ENCODE assay signal across 3 cellular contexts in genomic region chr6:32962427-32962826, GRCh38.
TF ChIP-seq lines count a peak whose summit lies in the region.

No MANE protein-coding gene starts in this region.

TF ChIP-seq in SK-N-SH treated with all-trans-retinoic acid at 6 μM for 48 hours, 23 proteins besides CTCF, POLR2A, EP300 and RAD21:
- TF ChIP-seq BACH2 (CRISPR knock-in tag; IDR thresholded peaks at IDR 0.05; ENCODE audit: borderline replicate concordance): no peak
- no peak for TF ChIP-seq TCF4 (CRISPR knock-in tag; IDR thresholded peaks at IDR 0.05; ENCODE audit: borderline replicate concordance)
- no peak for TF ChIP-seq ZFP30 (CRISPR knock-in tag; IDR thresholded peaks at IDR 0.05)
- no peak for TF ChIP-seq RARB (CRISPR knock-in tag; IDR thresholded peaks at IDR 0.05)

TF ChIP-seq in SK-N-SH, 30 proteins besides CTCF, POLR2A, EP300 and RAD21:
- TF ChIP-seq YY1 (IDR thresholded peaks at IDR 0.05; ENCODE audit: low read depth) (no peak), JUND (IDR thresholded peaks at IDR 0.05) (no peak), IRF3 (IDR thresholded peaks at IDR 0.05; ENCODE audit: low read depth, low read length) (no peak), TCF12 (IDR thresholded peaks at IDR 0.05) (no peak), MAX (IDR thresholded peaks at IDR 0.05; ENCODE audit: low read depth) (no peak), PBX3 (IDR thresholded peaks at IDR 0.05) (no peak), RXRA (IDR thresholded peaks at IDR 0.05; ENCODE audit: borderline replicate concordance, low read depth) (no peak), CHD2 (IDR thresholded peaks at IDR 0.05; ENCODE audit: low read length, partially characterized antibody) (no peak), GABPA (IDR thresholded peaks at IDR 0.05; ENCODE audit: low read depth) (no peak)

TF ChIP-seq in HepG2, 621 proteins besides CTCF, POLR2A, EP300 and RAD21:
- TF ChIP-seq DNMT3B (CRISPR knock-in tag; conservative IDR thresholded peaks at IDR 0.05) (no peak), CREBL2 (CRISPR knock-in tag; IDR thresholded peaks at IDR 0.05; ENCODE audit: borderline replicate concordance) (no peak), ZNF260 (CRISPR knock-in tag; IDR thresholded peaks at IDR 0.05; ENCODE audit: borderline replicate concordance, low read depth) (no peak), KLF6 (CRISPR knock-in tag; IDR thresholded peaks at IDR 0.05) (no peak), IRF1 (CRISPR knock-in tag; IDR thresholded peaks at IDR 0.05; ENCODE audit: low read depth) (no peak)
TF ChIP-seq in HepG2: peak in this region for 0.
